Comparison of ENCODE assay signal across 7 cellular contexts in genomic region chr6:15901141-15902115, GRCh38.
DNase-seq lines count a peak whose midpoint lies in the region; ATAC-seq and TF ChIP-seq lines count a peak whose summit lies in the region.

No MANE protein-coding gene starts in this region.

- H3K27ac Mint-ChIP-seq in activated naive CD8-positive, alpha-beta T cell treated with anti-CD3 and anti-CD28 coated beads, Interleukin-2, amount 10 ng/mL, durations not matched to agents 7 days and 5 days: peak overlapping the region; percentile 52

- H3K4me3 Mint-ChIP-seq in activated naive CD8-positive, alpha-beta T cell treated with anti-CD3 and anti-CD28 coated beads, Interleukin-2, amount 10 ng/mL, durations not matched to agents 7 days and 5 days: peak overlapping the region; percentile 35

- no peaks in the 10 kb centered on the region for H3K9me3 Mint-ChIP-seq in activated naive CD8-positive, alpha-beta T cell treated with anti-CD3 and anti-CD28 coated beads, Interleukin-2, amount 10 ng/mL, durations not matched to agents 7 days and 5 days

- H3K27me3 ChIP-seq in HL-60 (ENCODE audit: insufficient read depth, poor library complexity, severe bottlenecking): no peaks in the 10 kb centered on the region

- ATAC-seq in GM18517 (IDR thresholded peaks at IDR 0.05; ENCODE audit: unreplicated experiment): peak; percentile 89
- ATAC-seq in GM21528 (IDR thresholded peaks at IDR 0.05; ENCODE audit: low FRiP score, unreplicated experiment): peak; percentile 93
- ATAC-seq in activated naive CD8-positive, alpha-beta T cell treated with anti-CD3 and anti-CD28 coated beads, Interleukin-2, amount 10 ng/mL, durations not matched to agents 7 days and 5 days (ENCODE audit: low read depth): peak; percentile 81

- H3K27ac ChIP-seq in HL-60 (replicated peaks): peak overlapping the region; percentile 15

- H3K4me1 Mint-ChIP-seq in activated naive CD8-positive, alpha-beta T cell treated with anti-CD3 and anti-CD28 coated beads, Interleukin-2, amount 10 ng/mL, durations not matched to agents 7 days and 5 days: peaks cover 12% of the 10 kb centered on the region

- no peak overlapping the region for H3K4me3 ChIP-seq in HL-60 (replicated peaks; ENCODE audit: insufficient read depth, low read length)

- TF ChIP-seq CTCF in HL-60 (IDR thresholded peaks at IDR 0.05; ENCODE audit: insufficient read depth, low read length): no peak

- H3K36me3 Mint-ChIP-seq in activated naive CD8-positive, alpha-beta T cell treated with anti-CD3 and anti-CD28 coated beads, Interleukin-2, amount 10 ng/mL, durations not matched to agents 7 days and 5 days: no peaks in the 10 kb centered on the region

- peak; percentile 57 to 81 for DNase-seq in HL-60 (ENCODE audit: low read depth in 1 of 2, low spot score in 1 of 2)
- no peak for DNase-seq in activated naive CD8-positive, alpha-beta T cell treated with anti-CD3 and anti-CD28 coated beads, Interleukin-2, amount 10 ng/mL, durations not matched to agents 7 days and 5 days
- DNase-seq in C1 segment of cervical spinal cord (lab: John Stamatoyannopoulos, UW): no peak
- no peak for DNase-seq in NCI-H1694 treated with DMSO at 0.1 percent for 48 hours (lab: John Stamatoyannopoulos, UW)
- DNase-seq in NCI-H2029 (lab: John Stamatoyannopoulos, UW): no peak

- no peaks in the 10 kb centered on the region for H3K27me3 Mint-ChIP-seq in activated naive CD8-positive, alpha-beta T cell treated with anti-CD3 and anti-CD28 coated beads, Interleukin-2, amount 10 ng/mL, durations not matched to agents 7 days and 5 days

- POLR2A ChIA-PET in activated naive CD8-positive, alpha-beta T cell treated with anti-CD3 and anti-CD28 coated beads, Interleukin-2, amount 10 ng/mL, durations not matched to agents 7 days and 5 days (lab: Charles Lee): interaction anchor here (0.6 kb wide), 1 partner anchor 22 kb away, joined by 4 read pairs; no protein-coding TSS in a partner anchor

Comparison
In these comparisons a context has a peak if more than half of its experiments do, and no peak if none do; other contexts are left out.
1. DNase-seq: peak in HL-60 (2 of 2); none in activated naive CD8-positive, alpha-beta T cell treated with anti-CD3 and anti-CD28 coated beads, Interleukin-2, amount 10 ng/mL, durations not matched to agents 7 days and 5 days (single experiment), C1 segment of cervical spinal cord (0 of 14), NCI-H1694 treated with DMSO at 0.1 percent for 48 hours (single experiment) and NCI-H2029 (single experiment).
2. Peak in every context shown above with its lines, with median percentiles within 50 percentile points of each other: ATAC-seq.